ENCODE assay signal across 8 cellular contexts in genomic region chr18:24878289-24878688, GRCh38.
DNase-seq lines count a peak whose midpoint lies in the region; TF ChIP-seq lines count a peak whose summit lies in the region.

No MANE protein-coding gene starts in this region.

- DNase-seq in EH (ENCODE audit: low read depth) (peak; percentile 62), NCI-H1694 treated with DMSO at 0.1 percent for 48 hours (lab: John Stamatoyannopoulos, UW) (peak; percentile 51), MCF 10A (ENCODE audit: unreplicated experiment) (peak; percentile 22), NCI-H526 treated with DMSO at 0.1 percent for 48 hours (lab: John Stamatoyannopoulos, UW) (no peak), KG1 (lab: John Stamatoyannopoulos, UW) (no peak), NCI-H187 treated with DMSO at 0.1 percent for 48 hours (lab: John Stamatoyannopoulos, UW) (no peak)
- DNase-seq in activated CD4-positive, alpha-beta T cell treated with anti-CD3 and anti-CD28 coated beads, Interleukin-2, amount 50 U/mL, for 1 hour: no peak

- H3K9me3 ChIP-seq in liver (ENCODE audit: control insufficient read depth in 4 of 4, low read length in 3 of 4): no peaks in the 10 kb centered on the region

- no peak overlapping the region for H3K27ac ChIP-seq in liver (ENCODE audit: low read depth in 1 of 2, low read length in 2 of 2)

- H3K9me3 Mint-ChIP-seq in MCF 10A (ENCODE audit: unreplicated experiment): peaks cover 21% of the 10 kb centered on the region

- H3K36me3 Mint-ChIP-seq in MCF 10A (ENCODE audit: insufficient read depth, unreplicated experiment): no peaks in the 10 kb centered on the region

- H3K9ac ChIP-seq in liver (ENCODE audit: low read depth in 1 of 2, low read length in 2 of 2): no peak overlapping the region

- TF ChIP-seq CTCF in MCF 10A (IDR thresholded peaks at IDR 0.05; ENCODE audit: unreplicated experiment) (no peak), liver (IDR thresholded peaks at IDR 0.05; ENCODE audit: low read depth, low read length, missing input control) (no peak)

- H3K4me3 ChIP-seq in liver (ENCODE audit: low read depth in 1 of 3, low read length in 3 of 3): no peak overlapping the region

- no peaks in the 10 kb centered on the region for H3K36me3 ChIP-seq in liver (ENCODE audit: control insufficient read depth in 4 of 4, insufficient read depth in 3 of 4, low read depth in 1 of 4, low read length in 3 of 4)

- intact Hi-C loops in MCF 10A (cut with micrococcal nuclease): loop anchor here (2.0 kb wide), 1 partner anchor 1019 kb away; no protein-coding TSS in a partner anchor

- POLR2A ChIA-PET in MCF 10A (lab: Yijun Ruan, JAX): no interaction called here

- no peaks in the 10 kb centered on the region for H3K4me1 Mint-ChIP-seq in MCF 10A (ENCODE audit: insufficient read depth, unreplicated experiment)

- H3K4me3 Mint-ChIP-seq in MCF 10A (ENCODE audit: unreplicated experiment): no peak overlapping the region

- TF ChIP-seq RAD21 in liver (IDR thresholded peaks at IDR 0.05): peak; percentile 67 to 76

- no peaks in the 10 kb centered on the region for H3K27me3 Mint-ChIP-seq in MCF 10A (ENCODE audit: insufficient read depth, unreplicated experiment)

- no TSS peak for BruUV-seq in MCF 10A (replicated peaks; lab: Mats Ljungman, UMichigan)

- no peaks in the 10 kb centered on the region for H3K4me1 ChIP-seq in liver (ENCODE audit: control insufficient read depth in 4 of 4, insufficient read depth in 4 of 4, low read length in 3 of 4)

- H3K27ac Mint-ChIP-seq in MCF 10A (ENCODE audit: low read depth, unreplicated experiment): no peak overlapping the region

- CTCF ChIA-PET in MCF 10A (lab: Yijun Ruan, JAX): no interaction called here

- WGBS in liver: 18% methylated on average over 4 of the region's 4 CpGs

- no peaks in the 10 kb centered on the region for H3K27me3 ChIP-seq in liver (ENCODE audit: control insufficient read depth in 4 of 4, insufficient read depth in 4 of 4, low read length in 3 of 4)

TF ChIP-seq in liver, 16 proteins besides CTCF, POLR2A, EP300 and RAD21:
- TF ChIP-seq ATF3 (IDR thresholded peaks at IDR 0.05): no peak
- no peak for TF ChIP-seq EGR1 (IDR thresholded peaks at IDR 0.05; ENCODE audit: low read depth in 2 of 2)
- TF ChIP-seq RXRA (IDR thresholded peaks at IDR 0.05): no peak
- no peak for TF ChIP-seq ZBTB33 (IDR thresholded peaks at IDR 0.05)
- no peak for TF ChIP-seq REST (IDR thresholded peaks at IDR 0.05)
- TF ChIP-seq TAF1 (conservative IDR thresholded peaks at IDR 0.05): no peak
- TF ChIP-seq YY1 (IDR thresholded peaks at IDR 0.05): no peak
- no peak for TF ChIP-seq GABPA (IDR thresholded peaks at IDR 0.05 in 1 of 2, conservative IDR thresholded peaks at IDR 0.05 in 1 of 2)

Comparison
In these comparisons a context has a peak if more than half of its experiments do, and no peak if none do; other contexts are left out.
1. DNase-seq: peak in EH (single experiment), NCI-H1694 treated with DMSO at 0.1 percent for 48 hours (single experiment) and MCF 10A (single experiment); none in activated CD4-positive, alpha-beta T cell treated with anti-CD3 and anti-CD28 coated beads, Interleukin-2, amount 50 U/mL, for 1 hour (single experiment), NCI-H526 treated with DMSO at 0.1 percent for 48 hours (single experiment), KG1 (single experiment) and NCI-H187 treated with DMSO at 0.1 percent for 48 hours (single experiment).